ENCODE assay signal across 32 cellular contexts in the genomic region with DNA sequence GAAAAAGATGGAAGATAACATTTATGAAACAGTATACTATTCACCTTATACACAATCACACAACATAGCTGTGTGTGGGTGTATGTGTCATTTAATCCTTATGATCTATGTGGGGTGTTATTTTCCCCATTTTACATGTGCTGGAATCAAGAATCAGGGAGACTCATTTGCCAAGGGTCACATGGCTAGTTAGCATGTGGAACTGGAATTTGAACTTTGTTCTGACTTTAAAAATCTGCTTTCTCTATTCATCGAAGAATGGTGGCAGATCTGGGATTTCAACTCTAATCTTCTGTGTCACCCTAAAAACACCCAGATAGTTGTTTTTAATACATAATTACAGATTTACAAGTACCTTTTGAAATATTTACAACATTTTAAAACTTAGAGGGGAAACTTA.
"Had no signal": no experiment of that assay in that cellular context is flagged by ENCODE, and none has a peak within 500 bp of the region (broad histone marks: within the 10 kb centered on the region; RNA-seq: fewer than 3 reads in every experiment).

No MANE protein-coding gene starts in this region.

- H3K27ac ChIP-seq: body of pancreas, brain microvascular endothelial cell, cardiac muscle cell, VCaP had no signal

- H3K27me3 ChIP-seq: body of pancreas, brain microvascular endothelial cell, cardiac muscle cell had no signal

- ATAC-seq: activated CD8-positive, alpha-beta T cell treated with anti-CD3 and anti-CD28 coated beads for 36 hours; activated naive CD8-positive, alpha-beta T cell treated with anti-CD3 and anti-CD28 coated beads, Interleukin-2, amount 50 U/mL, for 24 hours; activated T-cell treated with anti-CD3 and anti-CD28 coated beads, Interleukin-2, amount 50 U/mL, for 4 hours; activated T-cell treated with anti-CD3 and anti-CD28 coated beads, Interleukin-2, amount 50 U/mL, for 72 hours; activated T-helper 17 cell treated with anti-CD3 and anti-CD28 coated beads, Interleukin-2, amount 50 U/mL, for 72 hours; body of pancreas had no signal

- H3K4me1 ChIP-seq: body of pancreas had no signal

- H3K36me3 ChIP-seq: brain microvascular endothelial cell, cardiac muscle cell had no signal

- DNase-seq: activated B cell treated with CpG ODN at 0.5 μM for 24 hours; activated CD4-positive, alpha-beta memory T cell treated with anti-CD3 and anti-CD28 coated beads for 36 hours; activated CD4-positive, alpha-beta T cell treated with anti-CD3 and anti-CD28 coated beads for 4 hours; activated CD4-positive, alpha-beta T cell treated with anti-CD3 and anti-CD28 coated beads, Interleukin-2, amount 10 ng/mL, durations not matched to agents 24 days and 14 days; activated CD4-positive, alpha-beta T cell treated with anti-CD3 and anti-CD28 coated beads, Interleukin-2, amount 50 U/mL, for 1 hour; activated CD4-positive, alpha-beta T cell treated with anti-CD3 and anti-CD28 coated beads, Interleukin-2, amount 50 U/mL, for 4 hours; activated CD4-positive, CD25-positive, alpha-beta regulatory T cell treated with anti-CD3 and anti-CD28 coated beads, Interleukin-2, amount 50 U/mL, for 72 hours; activated CD8-positive, alpha-beta memory T cell treated with anti-CD3 and anti-CD28 coated beads, Interleukin-2, amount 50 U/mL, for 4 hours; activated CD8-positive, alpha-beta T cell treated with anti-CD3 and anti-CD28 coated beads for 36 hours; activated gamma-delta T cell; activated naive CD4-positive, alpha-beta T cell treated with anti-CD3 and anti-CD28 coated beads, Interleukin-2, amount 10 ng/mL, durations not matched to agents 7 days and 5 days; activated naive CD4-positive, alpha-beta T cell treated with Interleukin-2 at 50 U/mL for 16 hours; activated naive CD8-positive, alpha-beta T cell treated with anti-CD3 and anti-CD28 coated beads, Interleukin-2, amount 10 ng/mL, durations not matched to agents 7 days and 5 days; activated naive CD8-positive, alpha-beta T cell treated with anti-CD3 and anti-CD28 coated beads, Interleukin-2, amount 50 U/mL, for 24 hours; activated T-cell treated with anti-CD3 and anti-CD28 coated beads for 4 hours; activated T-cell treated with anti-CD3 and anti-CD28 coated beads, Interleukin-2, amount 50 U/mL, for 1 hour; activated T-cell treated with anti-CD3 and anti-CD28 coated beads, Interleukin-2, amount 50 U/mL, for 4 hours; activated T-cell treated with anti-CD3 and anti-CD28 coated beads, Interleukin-2, amount 50 U/mL, for 72 hours; aorta; body of pancreas; brain microvascular endothelial cell; caudate nucleus; cerebellar nuclear complex; T-helper 1 cell; T-helper 2 cell; T-helper 9 cell had no signal

- FAIRE-seq: astrocyte, bronchial epithelial cell, TTC549 had no signal

- H3K9me3 ChIP-seq: body of pancreas had no signal

- H3K4me3 ChIP-seq: body of pancreas, cardiac muscle cell had no signal
